Comparison of ENCODE assay signal across 20 cellular contexts in the genomic region with DNA sequence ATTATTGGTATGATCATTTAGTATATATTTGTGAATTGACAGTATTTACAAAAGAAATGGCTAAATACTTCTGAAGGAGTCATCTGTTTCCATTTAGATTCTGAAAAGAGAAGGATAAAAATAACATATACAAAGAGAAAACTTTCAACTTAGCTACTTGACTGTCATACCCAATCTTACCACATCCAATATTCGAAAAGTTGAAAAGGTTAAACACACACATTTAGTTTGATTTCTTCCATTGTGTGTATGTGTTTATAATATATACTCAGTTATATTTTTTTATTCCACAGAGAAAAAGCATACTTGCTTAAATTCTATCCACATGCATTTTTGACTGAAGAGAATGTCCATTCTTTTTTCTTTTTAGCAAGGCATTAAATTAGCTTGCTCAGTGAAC.
DNase-seq lines count a peak whose midpoint lies in the region; ATAC-seq, FAIRE-seq and TF ChIP-seq lines count a peak whose summit lies in the region.
"Had no signal": no experiment of that assay in that cellular context is flagged by ENCODE, and none has a peak within 500 bp of the region (broad histone marks: within the 10 kb centered on the region; RNA-seq: fewer than 3 reads in every experiment).

No MANE protein-coding gene starts in this region.

- H2BK12ac ChIP-seq in mesenchymal stem cell (ENCODE audit: low read length in 2 of 2): no peak overlapping the region

- no peak overlapping the region for H2BK15ac ChIP-seq in mesenchymal stem cell (ENCODE audit: low read depth, poor library complexity, severe bottlenecking)

- dilution Hi-C loops in mammary epithelial cell (cut with HindIII; ENCODE audit: low sequenced_read_pairs): no loop called here

- H3K4me2 ChIP-seq in mammary epithelial cell (ENCODE audit: insufficient read depth, low read depth, low read length) (no peak overlapping the region), mesenchymal stem cell (ENCODE audit: low read length, poor library complexity, severe bottlenecking) (no peak overlapping the region)
- H3K4me2 ChIP-seq: A549, GM23338 had no signal

- H2AFZ ChIP-seq in mammary epithelial cell (ENCODE audit: low read depth, low read length) (no peak overlapping the region), mesenchymal stem cell (ENCODE audit: low read depth, low read length) (no peak overlapping the region)
- H2AFZ ChIP-seq: GM23338 had no signal

- 5% methylated on average over 1 of the region's 1 CpG for WGBS in mammary epithelial cell (ENCODE audit: low coverage, missing lambda C conversion rate)
- no CpG with 5 or more reads among the region's 1 CpG for WGBS in mesenchymal stem cell
- 74 to 76% methylated on average over 1 of the region's 1 CpG for WGBS in upper lobe of left lung, 2 donors

- H3K9me3 Mint-ChIP-seq in HFFc6: no peaks in the 10 kb centered on the region
- no peaks in the 10 kb centered on the region for H3K9me3 Mint-ChIP-seq in chondrocyte (ENCODE audit: low read depth)
- H3K9me3 Mint-ChIP-seq: CD4-positive, alpha-beta memory T cell had no signal

- BruUV-seq in mammary epithelial cell (replicated peaks; lab: Mats Ljungman, UMichigan): no TSS peak

- no peaks in the 10 kb centered on the region; the same call in 1 of the 2 replicates for H3K27me3 Mint-ChIP-seq in HFFc6 (ENCODE audit: insufficient read depth)
- H3K27me3 Mint-ChIP-seq in chondrocyte (ENCODE audit: low read depth): no peaks in the 10 kb centered on the region

- H2BK5ac ChIP-seq in mesenchymal stem cell (ENCODE audit: low read depth, low read length, poor library complexity, severe bottlenecking): no peak overlapping the region

- H3K4me3 Mint-ChIP-seq in HFFc6 (no peak overlapping the region), chondrocyte (ENCODE audit: unreplicated experiment) (no peak overlapping the region)
- H3K4me3 Mint-ChIP-seq: CD4-positive, alpha-beta memory T cell; GM23338; H9 had no signal

- no peak for ATAC-seq in upper lobe of left lung (ENCODE audit: low FRiP score in 2 of 2)
- ATAC-seq: A549, GM23338, HCT116 had no signal

- no peak overlapping the region for H3K23ac ChIP-seq in mesenchymal stem cell (ENCODE audit: low read length in 2 of 2)

- no peak overlapping the region for H3K4ac ChIP-seq in mesenchymal stem cell (ENCODE audit: low read depth in 1 of 2, low read length in 2 of 2)

- TF ChIP-seq CTCF in HFFc6 (IDR thresholded peaks at IDR 0.05) (peak; percentile 7; the same call in 1 of the 2 replicates), chondrocyte (IDR thresholded peaks at IDR 0.05) (peak; percentile 6), mammary epithelial cell (conservative IDR thresholded peaks at IDR 0.05 in 1 of 2, IDR thresholded peaks at IDR 0.05 in 1 of 2; ENCODE audit: extremely low read depth in 1 of 2, insufficient read depth in 1 of 2, low read depth in 1 of 2, low read length in 2 of 2) (no peak), upper lobe of left lung (IDR thresholded peaks at IDR 0.05) (no peak)

- DNase-seq in HFFc6 (no peak), chondrocyte (ENCODE audit: low spot score) (no peak), frontal cortex (ENCODE audit: low spot score in 2 of 2) (no peak), mammary epithelial cell (no peak), mesenchymal stem cell (no peak), upper lobe of left lung (no peak)
- DNase-seq: 8988T; ACHN; C1 segment of cervical spinal cord; Calu3; CD4-positive, alpha-beta memory T cell; COR-L47; DMS53; DMS79 treated with DMSO at 0.1 percent for 48 hours; H9 had no signal

- TF ChIP-seq EP300 in upper lobe of left lung (IDR thresholded peaks at IDR 0.05): no peak

- TF ChIP-seq POLR2A in upper lobe of left lung (IDR thresholded peaks at IDR 0.05): no peak

- no peak overlapping the region for H2AK5ac ChIP-seq in mesenchymal stem cell (ENCODE audit: low read length, severe bottlenecking)

- no peaks in the 10 kb centered on the region for H3K79me2 ChIP-seq in mammary epithelial cell (ENCODE audit: insufficient read depth, low read length)

- no peaks in the 10 kb centered on the region for H4K20me1 ChIP-seq in mammary epithelial cell (ENCODE audit: insufficient read depth, low read length)

- H4K8ac ChIP-seq in mesenchymal stem cell (ENCODE audit: low read length): no peak overlapping the region

- H4K91ac ChIP-seq in mesenchymal stem cell (ENCODE audit: low read length): no peak overlapping the region

- H3K36me3 Mint-ChIP-seq in HFFc6 (ENCODE audit: low read depth) (no peaks in the 10 kb centered on the region; the same call in 1 of the 2 replicates), chondrocyte (ENCODE audit: low read depth) (no peaks in the 10 kb centered on the region)
- H3K36me3 Mint-ChIP-seq: CD4-positive, alpha-beta memory T cell had no signal

- in situ Hi-C loops in mammary epithelial cell (cut with MboI; ENCODE audit: low sequenced_read_pairs in 2 of 2): no loop called here

- peak; percentile 3 for FAIRE-seq in frontal cortex (lab: Jason Lieb, UNC)
- FAIRE-seq: A549, G401.6, GM12892 had no signal

- CTCF ChIA-PET in mammary epithelial cell (lab: Charles Lee; ENCODE audit: low non-redundant PET): no interaction called here

- intact Hi-C loops in mammary epithelial cell (cut with micrococcal nuclease): no loop called here

- H3K79me1 ChIP-seq in mesenchymal stem cell (replicated peaks; ENCODE audit: low read length, poor library complexity, severe bottlenecking): no peaks in the 10 kb centered on the region

- no peaks in the 10 kb centered on the region for H3K4me1 ChIP-seq in mammary epithelial cell (ENCODE audit: insufficient read depth, low read length)
- no peaks in the 10 kb centered on the region for H3K4me1 ChIP-seq in mesenchymal stem cell (ENCODE audit: control insufficient read depth, insufficient read depth, low read depth, low read length)
- H3K4me1 ChIP-seq in upper lobe of left lung: no peaks in the 10 kb centered on the region
- H3K4me1 ChIP-seq: A549 had no signal

- no peak overlapping the region for H2BK120ac ChIP-seq in mesenchymal stem cell (ENCODE audit: low read depth, low read length)

- H3K27me3 ChIP-seq in mammary epithelial cell (ENCODE audit: insufficient read depth, low read length) (peaks cover 2% of the 10 kb centered on the region), mesenchymal stem cell (ENCODE audit: control insufficient read depth in 1 of 2, insufficient read depth in 1 of 2, low read length in 2 of 2) (no peaks in the 10 kb centered on the region), upper lobe of left lung (no peaks in the 10 kb centered on the region)

- no peak overlapping the region for H3K9ac ChIP-seq in mammary epithelial cell (ENCODE audit: insufficient read depth, low read length)
- no peak overlapping the region for H3K9ac ChIP-seq in mesenchymal stem cell (ENCODE audit: low read length)

- H3K4me1 Mint-ChIP-seq in HFFc6 (ENCODE audit: low read depth) (peaks cover 56% of the 10 kb centered on the region), chondrocyte (ENCODE audit: low read depth) (peaks cover 22% of the 10 kb centered on the region)
- H3K4me1 Mint-ChIP-seq: CD4-positive, alpha-beta memory T cell; GM23338; H9 had no signal

- H3K18ac ChIP-seq in mesenchymal stem cell (ENCODE audit: low read depth in 1 of 2, low read length in 2 of 2): no peak overlapping the region

- H3K36me3 ChIP-seq in mammary epithelial cell (ENCODE audit: insufficient read depth, low read length) (no peaks in the 10 kb centered on the region), mesenchymal stem cell (ENCODE audit: control insufficient read depth in 1 of 2, insufficient read depth in 2 of 2, low read depth in 1 of 2, low read length in 2 of 2) (no peaks in the 10 kb centered on the region), upper lobe of left lung (no peaks in the 10 kb centered on the region)

- no peak overlapping the region for H3K4me3 ChIP-seq in mammary epithelial cell (replicated peaks in 1 of 3; ENCODE audit: insufficient read depth in 1 of 3, low read depth in 2 of 3, low read length in 3 of 3)
- H3K4me3 ChIP-seq in mesenchymal stem cell (ENCODE audit: insufficient read depth in 1 of 2, low read depth in 1 of 2, low read length in 2 of 2): no peak overlapping the region
- H3K4me3 ChIP-seq in upper lobe of left lung: no peak overlapping the region
- H3K4me3 ChIP-seq: A549, GM23338 had no signal

- no peak overlapping the region for H3K27ac Mint-ChIP-seq in HFFc6
- H3K27ac Mint-ChIP-seq in chondrocyte (ENCODE audit: unreplicated experiment): no peak overlapping the region
- H3K27ac Mint-ChIP-seq: CD4-positive, alpha-beta memory T cell; GM23338; H9 had no signal

- H3K14ac ChIP-seq in mesenchymal stem cell (ENCODE audit: low read length in 2 of 2): no peak overlapping the region

- no peak overlapping the region for H3K27ac ChIP-seq in mammary epithelial cell (ENCODE audit: insufficient read depth, low read depth, low read length)
- H3K27ac ChIP-seq in mesenchymal stem cell (ENCODE audit: low read length, poor library complexity, severe bottlenecking): no peak overlapping the region
- H3K27ac ChIP-seq in upper lobe of left lung: no peak overlapping the region
- H3K27ac ChIP-seq: A549 had no signal

- H3K9me3 ChIP-seq in mammary epithelial cell (replicated peaks; ENCODE audit: insufficient read depth, low read length) (no peaks in the 10 kb centered on the region), mesenchymal stem cell (ENCODE audit: control insufficient read depth, low read length) (no peaks in the 10 kb centered on the region), upper lobe of left lung (no peaks in the 10 kb centered on the region)
- H3K9me3 ChIP-seq: A549 had no signal

Comparison
In these comparisons a context has a peak if more than half of its experiments do, and no peak if none do; other contexts are left out.
1. CTCF ChIP-seq: peak in HFFc6 (single experiment) and chondrocyte (single experiment); none in mammary epithelial cell (0 of 2) and upper lobe of left lung (0 of 6).